2 cellular contexts compared by ENCODE assay signal in the genomic region with DNA sequence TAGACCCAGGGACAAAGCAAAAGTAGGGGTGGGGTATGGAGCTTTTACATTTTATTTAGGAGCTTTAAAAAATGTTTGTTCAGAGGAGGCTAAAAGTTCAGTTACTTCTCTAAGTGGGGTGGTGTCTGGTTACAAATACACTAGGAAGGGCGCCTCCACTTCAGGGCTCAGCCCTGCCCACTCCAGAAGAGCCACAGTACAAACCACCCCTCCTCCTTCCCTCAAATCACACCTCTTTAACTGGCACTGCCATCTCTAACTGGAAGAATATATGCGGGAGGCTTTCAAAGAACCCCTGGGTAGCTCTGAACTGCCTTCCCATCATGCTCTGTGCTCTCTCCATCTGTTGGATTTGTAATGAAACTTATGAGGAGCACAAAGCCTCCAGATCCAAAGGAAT.
TF ChIP-seq lines count a peak whose summit lies in the region.

No MANE protein-coding gene starts in this region.

TF ChIP-seq in HEK293, 187 proteins besides CTCF, POLR2A, EP300 and RAD21 (continued from another document and continues in another):
- TF ChIP-seq, protein P1, sequence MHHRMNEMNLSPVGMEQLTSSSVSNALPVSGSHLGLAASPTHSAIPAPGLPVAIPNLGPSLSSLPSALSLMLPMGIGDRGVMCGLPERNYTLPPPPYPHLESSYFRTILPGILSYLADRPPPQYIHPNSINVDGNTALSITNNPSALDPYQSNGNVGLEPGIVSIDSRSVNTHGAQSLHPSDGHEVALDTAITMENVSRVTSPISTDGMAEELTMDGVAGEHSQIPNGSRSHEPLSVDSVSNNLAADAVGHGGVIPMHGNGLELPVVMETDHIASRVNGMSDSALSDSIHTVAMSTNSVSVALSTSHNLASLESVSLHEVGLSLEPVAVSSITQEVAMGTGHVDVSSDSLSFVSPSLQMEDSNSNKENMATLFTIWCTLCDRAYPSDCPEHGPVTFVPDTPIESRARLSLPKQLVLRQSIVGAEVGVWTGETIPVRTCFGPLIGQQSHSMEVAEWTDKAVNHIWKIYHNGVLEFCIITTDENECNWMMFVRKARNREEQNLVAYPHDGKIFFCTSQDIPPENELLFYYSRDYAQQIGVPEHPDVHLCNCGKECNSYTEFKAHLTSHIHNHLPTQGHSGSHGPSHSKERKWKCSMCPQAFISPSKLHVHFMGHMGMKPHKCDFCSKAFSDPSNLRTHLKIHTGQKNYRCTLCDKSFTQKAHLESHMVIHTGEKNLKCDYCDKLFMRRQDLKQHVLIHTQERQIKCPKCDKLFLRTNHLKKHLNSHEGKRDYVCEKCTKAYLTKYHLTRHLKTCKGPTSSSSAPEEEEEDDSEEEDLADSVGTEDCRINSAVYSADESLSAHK (tag by site-specific recombination; IDR thresholded peaks at IDR 0.05), result no peak
- TF ChIP-seq ZNF341 (tag by site-specific recombination; IDR thresholded peaks at IDR 0.05; ENCODE audit: low read depth) (peak; percentile 38; the same call in 1 of the 2 replicates), ZBTB7A (tag by site-specific recombination; IDR thresholded peaks at IDR 0.05; ENCODE audit: low read depth) (no peak), ZNF626 (tag by site-specific recombination; IDR thresholded peaks at IDR 0.05) (no peak), ZNF561 (tag by site-specific recombination; IDR thresholded peaks at IDR 0.05; ENCODE audit: borderline replicate concordance) (0 out of 2 replicates have a peak, but pooled peaks have one; percentile 35), ZNF423 (tag by site-specific recombination; IDR thresholded peaks at IDR 0.05) (no peak)
- TF ChIP-seq, protein P2, sequence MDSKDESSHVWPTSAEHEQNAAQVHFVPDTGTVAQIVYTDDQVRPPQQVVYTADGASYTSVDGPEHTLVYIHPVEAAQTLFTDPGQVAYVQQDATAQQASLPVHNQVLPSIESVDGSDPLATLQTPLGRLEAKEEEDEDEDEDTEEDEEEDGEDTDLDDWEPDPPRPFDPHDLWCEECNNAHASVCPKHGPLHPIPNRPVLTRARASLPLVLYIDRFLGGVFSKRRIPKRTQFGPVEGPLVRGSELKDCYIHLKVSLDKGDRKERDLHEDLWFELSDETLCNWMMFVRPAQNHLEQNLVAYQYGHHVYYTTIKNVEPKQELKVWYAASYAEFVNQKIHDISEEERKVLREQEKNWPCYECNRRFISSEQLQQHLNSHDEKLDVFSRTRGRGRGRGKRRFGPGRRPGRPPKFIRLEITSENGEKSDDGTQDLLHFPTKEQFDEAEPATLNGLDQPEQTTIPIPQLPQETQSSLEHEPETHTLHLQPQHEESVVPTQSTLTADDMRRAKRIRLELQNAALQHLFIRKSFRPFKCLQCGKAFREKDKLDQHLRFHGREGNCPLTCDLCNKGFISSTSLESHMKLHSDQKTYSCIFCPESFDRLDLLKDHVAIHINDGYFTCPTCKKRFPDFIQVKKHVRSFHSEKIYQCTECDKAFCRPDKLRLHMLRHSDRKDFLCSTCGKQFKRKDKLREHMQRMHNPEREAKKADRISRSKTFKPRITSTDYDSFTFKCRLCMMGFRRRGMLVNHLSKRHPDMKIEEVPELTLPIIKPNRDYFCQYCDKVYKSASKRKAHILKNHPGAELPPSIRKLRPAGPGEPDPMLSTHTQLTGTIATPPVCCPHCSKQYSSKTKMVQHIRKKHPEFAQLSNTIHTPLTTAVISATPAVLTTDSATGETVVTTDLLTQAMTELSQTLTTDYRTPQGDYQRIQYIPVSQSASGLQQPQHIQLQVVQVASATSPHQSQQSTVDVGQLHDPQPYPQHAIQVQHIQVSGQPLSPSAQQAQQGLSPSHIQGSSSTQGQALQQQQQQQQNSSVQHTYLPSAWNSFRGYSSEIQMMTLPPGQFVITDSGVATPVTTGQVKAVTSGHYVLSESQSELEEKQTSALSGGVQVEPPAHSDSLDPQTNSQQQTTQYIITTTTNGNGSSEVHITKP (tag by site-specific recombination; IDR thresholded peaks at IDR 0.05), result peak; percentile 59
- TF ChIP-seq, protein P3, sequence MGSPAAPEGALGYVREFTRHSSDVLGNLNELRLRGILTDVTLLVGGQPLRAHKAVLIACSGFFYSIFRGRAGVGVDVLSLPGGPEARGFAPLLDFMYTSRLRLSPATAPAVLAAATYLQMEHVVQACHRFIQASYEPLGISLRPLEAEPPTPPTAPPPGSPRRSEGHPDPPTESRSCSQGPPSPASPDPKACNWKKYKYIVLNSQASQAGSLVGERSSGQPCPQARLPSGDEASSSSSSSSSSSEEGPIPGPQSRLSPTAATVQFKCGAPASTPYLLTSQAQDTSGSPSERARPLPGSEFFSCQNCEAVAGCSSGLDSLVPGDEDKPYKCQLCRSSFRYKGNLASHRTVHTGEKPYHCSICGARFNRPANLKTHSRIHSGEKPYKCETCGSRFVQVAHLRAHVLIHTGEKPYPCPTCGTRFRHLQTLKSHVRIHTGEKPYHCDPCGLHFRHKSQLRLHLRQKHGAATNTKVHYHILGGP (tag by site-specific recombination; IDR thresholded peaks at IDR 0.05), result no peak
- TF ChIP-seq, protein P4, sequence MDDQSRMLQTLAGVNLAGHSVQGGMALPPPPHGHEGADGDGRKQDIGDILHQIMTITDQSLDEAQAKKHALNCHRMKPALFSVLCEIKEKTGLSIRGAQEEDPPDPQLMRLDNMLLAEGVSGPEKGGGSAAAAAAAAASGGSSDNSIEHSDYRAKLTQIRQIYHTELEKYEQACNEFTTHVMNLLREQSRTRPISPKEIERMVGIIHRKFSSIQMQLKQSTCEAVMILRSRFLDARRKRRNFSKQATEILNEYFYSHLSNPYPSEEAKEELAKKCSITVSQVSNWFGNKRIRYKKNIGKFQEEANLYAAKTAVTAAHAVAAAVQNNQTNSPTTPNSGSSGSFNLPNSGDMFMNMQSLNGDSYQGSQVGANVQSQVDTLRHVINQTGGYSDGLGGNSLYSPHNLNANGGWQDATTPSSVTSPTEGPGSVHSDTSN (CRISPR knock-in tag; IDR thresholded peaks at IDR 0.05), result no peak
- TF ChIP-seq, protein P5, sequence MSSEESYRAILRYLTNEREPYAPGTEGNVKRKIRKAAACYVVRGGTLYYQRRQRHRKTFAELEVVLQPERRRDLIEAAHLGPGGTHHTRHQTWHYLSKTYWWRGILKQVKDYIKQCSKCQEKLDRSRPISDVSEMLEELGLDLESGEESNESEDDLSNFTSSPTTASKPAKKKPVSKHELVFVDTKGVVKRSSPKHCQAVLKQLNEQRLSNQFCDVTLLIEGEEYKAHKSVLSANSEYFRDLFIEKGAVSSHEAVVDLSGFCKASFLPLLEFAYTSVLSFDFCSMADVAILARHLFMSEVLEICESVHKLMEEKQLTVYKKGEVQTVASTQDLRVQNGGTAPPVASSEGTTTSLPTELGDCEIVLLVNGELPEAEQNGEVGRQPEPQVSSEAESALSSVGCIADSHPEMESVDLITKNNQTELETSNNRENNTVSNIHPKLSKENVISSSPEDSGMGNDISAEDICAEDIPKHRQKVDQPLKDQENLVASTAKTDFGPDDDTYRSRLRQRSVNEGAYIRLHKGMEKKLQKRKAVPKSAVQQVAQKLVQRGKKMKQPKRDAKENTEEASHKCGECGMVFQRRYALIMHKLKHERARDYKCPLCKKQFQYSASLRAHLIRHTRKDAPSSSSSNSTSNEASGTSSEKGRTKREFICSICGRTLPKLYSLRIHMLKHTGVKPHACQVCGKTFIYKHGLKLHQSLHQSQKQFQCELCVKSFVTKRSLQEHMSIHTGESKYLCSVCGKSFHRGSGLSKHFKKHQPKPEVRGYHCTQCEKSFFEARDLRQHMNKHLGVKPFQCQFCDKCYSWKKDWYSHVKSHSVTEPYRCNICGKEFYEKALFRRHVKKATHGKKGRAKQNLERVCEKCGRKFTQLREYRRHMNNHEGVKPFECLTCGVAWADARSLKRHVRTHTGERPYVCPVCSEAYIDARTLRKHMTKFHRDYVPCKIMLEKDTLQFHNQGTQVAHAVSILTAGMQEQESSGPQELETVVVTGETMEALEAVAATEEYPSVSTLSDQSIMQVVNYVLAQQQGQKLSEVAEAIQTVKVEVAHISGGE (tag by site-specific recombination; conservative IDR thresholded peaks at IDR 0.05; ENCODE audit: low read depth), result no peak

TF ChIP-seq in K562, 482 proteins besides CTCF, POLR2A, EP300 and RAD21 (continued from another document):
- TF ChIP-seq, protein P6, sequence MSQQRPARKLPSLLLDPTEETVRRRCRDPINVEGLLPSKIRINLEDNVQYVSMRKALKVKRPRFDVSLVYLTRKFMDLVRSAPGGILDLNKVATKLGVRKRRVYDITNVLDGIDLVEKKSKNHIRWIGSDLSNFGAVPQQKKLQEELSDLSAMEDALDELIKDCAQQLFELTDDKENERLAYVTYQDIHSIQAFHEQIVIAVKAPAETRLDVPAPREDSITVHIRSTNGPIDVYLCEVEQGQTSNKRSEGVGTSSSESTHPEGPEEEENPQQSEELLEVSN (IDR thresholded peaks at IDR 0.05; ENCODE audit: borderline replicate concordance in 1 of 2, extremely low read depth in 1 of 2, insufficient read depth in 1 of 2, insufficient read length in 1 of 2, low read depth in 1 of 2, low read length in 1 of 2, poor library complexity in 1 of 2, severe bottlenecking in 1 of 2), result no peak
- TF ChIP-seq, protein P7, sequence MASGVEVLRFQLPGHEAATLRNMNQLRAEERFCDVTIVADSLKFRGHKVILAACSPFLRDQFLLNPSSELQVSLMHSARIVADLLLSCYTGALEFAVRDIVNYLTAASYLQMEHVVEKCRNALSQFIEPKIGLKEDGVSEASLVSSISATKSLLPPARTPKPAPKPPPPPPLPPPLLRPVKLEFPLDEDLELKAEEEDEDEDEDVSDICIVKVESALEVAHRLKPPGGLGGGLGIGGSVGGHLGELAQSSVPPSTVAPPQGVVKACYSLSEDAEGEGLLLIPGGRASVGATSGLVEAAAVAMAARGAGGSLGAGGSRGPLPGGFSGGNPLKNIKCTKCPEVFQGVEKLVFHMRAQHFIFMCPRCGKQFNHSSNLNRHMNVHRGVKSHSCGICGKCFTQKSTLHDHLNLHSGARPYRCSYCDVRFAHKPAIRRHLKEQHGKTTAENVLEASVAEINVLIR (CRISPR knock-in tag; IDR thresholded peaks at IDR 0.05), result no peak
- TF ChIP-seq TEAD2 (tag; IDR thresholded peaks at IDR 0.05) (no peak), KLF6 (CRISPR knock-in tag; IDR thresholded peaks at IDR 0.05; ENCODE audit: borderline replicate concordance) (no peak), PHTF2 (CRISPR knock-in tag; IDR thresholded peaks at IDR 0.05) (no peak), CAMTA2 (CRISPR knock-in tag; conservative IDR thresholded peaks at IDR 0.05) (no peak), SNIP1 (IDR thresholded peaks at IDR 0.05; ENCODE audit: low read depth) (no peak), ZEB2 (IDR thresholded peaks at IDR 0.05) (no peak), RFX1 (IDR thresholded peaks at IDR 0.05) (no peak), HCFC1 (IDR thresholded peaks at IDR 0.05; ENCODE audit: low read depth, low read length) (no peak), CBX1 (IDR thresholded peaks at IDR 0.05; ENCODE audit: low read depth) (no peak), PCBP2 (IDR thresholded peaks at IDR 0.05; ENCODE audit: low read depth, low read length, poor library complexity, severe bottlenecking) (no peak), HDAC2 (IDR thresholded peaks at IDR 0.05) (no peak)
TF ChIP-seq in K562: peak in this region for 0.
